Comparison of ENCODE assay signal across 12 cellular contexts in genomic region chr7:24406053-24406561, GRCh38.
DNase-seq lines count a peak whose midpoint lies in the region; ATAC-seq, FAIRE-seq and TF ChIP-seq lines count a peak whose summit lies in the region.
"Had no signal": no experiment of that assay in that cellular context is flagged by ENCODE, and none has a peak within 500 bp of the region (broad histone marks: within the 10 kb centered on the region; RNA-seq: fewer than 3 reads in every experiment).

No MANE protein-coding gene starts in this region.

- no peaks in the 10 kb centered on the region for H4K20me1 ChIP-seq in mammary epithelial cell (ENCODE audit: insufficient read depth, low read length)

- TF ChIP-seq POLR2A in stomach (IDR thresholded peaks at IDR 0.05) (no peak), tibial nerve (IDR thresholded peaks at IDR 0.05) (no peak)

- TF ChIP-seq CTCF in CD4-positive, alpha-beta T cell (IDR thresholded peaks at IDR 0.05), result no peak
- TF ChIP-seq CTCF in mammary epithelial cell (conservative IDR thresholded peaks at IDR 0.05 in 1 of 2, IDR thresholded peaks at IDR 0.05 in 1 of 2; ENCODE audit: extremely low read depth in 1 of 2, insufficient read depth in 1 of 2, low read depth in 1 of 2, low read length in 2 of 2) (no peak), coronary artery (IDR thresholded peaks at IDR 0.05) (no peak), kidney (IDR thresholded peaks at IDR 0.05; ENCODE audit: borderline replicate concordance, extremely low read depth, insufficient read depth) (no peak), stomach (IDR thresholded peaks at IDR 0.05) (no peak), tibial nerve (IDR thresholded peaks at IDR 0.05) (no peak)

- no peaks in the 10 kb centered on the region for H3K9me3 ChIP-seq in CD4-positive, alpha-beta T cell (ENCODE audit: control insufficient read depth, low read length)
- no peaks in the 10 kb centered on the region for H3K9me3 ChIP-seq in mammary epithelial cell (replicated peaks; ENCODE audit: insufficient read depth, low read length)
- H3K9me3 ChIP-seq in kidney (ENCODE audit: control insufficient read depth in 1 of 2, low read length in 2 of 2), result no peaks in the 10 kb centered on the region
- no peaks in the 10 kb centered on the region for H3K9me3 ChIP-seq in stomach
- no peaks in the 10 kb centered on the region for H3K9me3 ChIP-seq in tibial nerve

- H3K4me3 ChIP-seq in mammary epithelial cell (replicated peaks in 1 of 3; ENCODE audit: insufficient read depth in 1 of 3, low read depth in 2 of 3, low read length in 3 of 3) (no peak overlapping the region), coronary artery (no peak overlapping the region), kidney (ENCODE audit: low read length in 2 of 2) (no peak overlapping the region), stomach (no peak overlapping the region), tibial nerve (no peak overlapping the region)

- no peaks in the 10 kb centered on the region for H3K79me2 ChIP-seq in mammary epithelial cell (ENCODE audit: insufficient read depth, low read length)

- FAIRE-seq in kidney (lab: Jason Lieb, UNC), result no peak
- FAIRE-seq: RCC 7860 had no signal

- CTCF ChIA-PET in CD4-positive, alpha-beta T cell (lab: Charles Lee), result interaction anchor here (1.2 kb wide), 1 partner anchor 12 kb away, joined by 3 read pairs; no protein-coding TSS in a partner anchor
- CTCF ChIA-PET in mammary epithelial cell (lab: Charles Lee; ENCODE audit: low non-redundant PET), result no interaction called here

- H3K4me1 ChIP-seq in mammary epithelial cell (ENCODE audit: insufficient read depth, low read length) (peaks cover 17% of the 10 kb centered on the region), kidney (ENCODE audit: control insufficient read depth in 1 of 2, insufficient read depth in 1 of 2, low read depth in 1 of 2, low read length in 2 of 2) (no peaks in the 10 kb centered on the region), stomach (no peaks in the 10 kb centered on the region), tibial nerve (no peaks in the 10 kb centered on the region)

- in situ Hi-C loops in mammary epithelial cell (cut with MboI; ENCODE audit: low sequenced_read_pairs in 2 of 2), result loop anchor here (10.0 kb wide), 1 partner anchor 259 kb away; no protein-coding TSS in a partner anchor

- H3K27ac ChIP-seq in CD4-positive, alpha-beta T cell (ENCODE audit: low read depth, low read length), result no peak overlapping the region
- H3K27ac ChIP-seq in mammary epithelial cell (ENCODE audit: insufficient read depth, low read depth, low read length) (no peak overlapping the region), coronary artery (no peak overlapping the region), kidney (ENCODE audit: low read depth in 2 of 2, low read length in 2 of 2) (no peak overlapping the region), stomach (no peak overlapping the region), tibial nerve (no peak overlapping the region)

- no peak overlapping the region for H3K4me3 Mint-ChIP-seq in CD4-positive, alpha-beta T cell

- WGBS in mammary epithelial cell (ENCODE audit: low coverage, missing lambda C conversion rate), result 33% methylated on average over 3 of the region's 3 CpGs
- WGBS in stomach, 5 donors, result 66 to 80% (median 74%) methylated on average over 3 of the region's 3 CpGs
- WGBS in tibial nerve, 2 donors, result 59 to 63% methylated on average over 3 of the region's 3 CpGs

- no peaks in the 10 kb centered on the region for H3K9me3 Mint-ChIP-seq in CD4-positive, alpha-beta T cell

- no peak overlapping the region for H3K27ac Mint-ChIP-seq in CD4-positive, alpha-beta T cell

- TF ChIP-seq EP300 in stomach (IDR thresholded peaks at IDR 0.05) (no peak), tibial nerve (IDR thresholded peaks at IDR 0.05) (no peak)

- peaks cover 4% of the 10 kb centered on the region for H3K27me3 Mint-ChIP-seq in CD4-positive, alpha-beta T cell

- POLR2A ChIA-PET in CD4-positive, alpha-beta T cell (lab: Charles Lee), result no interaction called here

- peaks cover 13% of the 10 kb centered on the region for H3K4me1 Mint-ChIP-seq in CD4-positive, alpha-beta T cell (ENCODE audit: low read depth)

- H3K9ac ChIP-seq in mammary epithelial cell (ENCODE audit: insufficient read depth, low read length) (no peak overlapping the region), kidney (ENCODE audit: low read length in 2 of 2) (no peak overlapping the region)

- dilution Hi-C loops in mammary epithelial cell (cut with HindIII; ENCODE audit: low sequenced_read_pairs), result no loop called here

- ATAC-seq in CD4-positive, alpha-beta T cell (ENCODE audit: poor library complexity), result peak; percentile 14
- ATAC-seq in GM18909 (IDR thresholded peaks at IDR 0.05; ENCODE audit: poor library complexity, unreplicated experiment) (peak; percentile 79), HG03097 (IDR thresholded peaks at IDR 0.05; ENCODE audit: low FRiP score, unreplicated experiment) (peak; percentile 64)

- H3K36me3 ChIP-seq in mammary epithelial cell (ENCODE audit: insufficient read depth, low read length) (no peaks in the 10 kb centered on the region), kidney (ENCODE audit: control insufficient read depth in 1 of 2, insufficient read depth in 2 of 2, low read length in 2 of 2) (no peaks in the 10 kb centered on the region), stomach (no peaks in the 10 kb centered on the region), tibial nerve (no peaks in the 10 kb centered on the region)

- intact Hi-C loops in CD4-positive, alpha-beta T cell (cut with DNase I, micrococcal nuclease), result no loop called here
- intact Hi-C loops in mammary epithelial cell (cut with micrococcal nuclease) (loop anchor here (5.0 kb wide), 1 partner anchor 166 kb away; the partner anchor contains the start of gene PALS2), kidney (cut with DNase I) (no loop called here), stomach (cut with DNase I; ENCODE audit: low total_unique reads) (loop anchor here (10.0 kb wide), 1 partner anchor 259 kb away; no protein-coding TSS in a partner anchor)

- no peaks in the 10 kb centered on the region for H3K27me3 ChIP-seq in CD4-positive, alpha-beta T cell (ENCODE audit: control insufficient read depth, insufficient read depth, low read length)
- H3K27me3 ChIP-seq in mammary epithelial cell (ENCODE audit: insufficient read depth, low read length) (no peaks in the 10 kb centered on the region), stomach (no peaks in the 10 kb centered on the region), tibial nerve (no peaks in the 10 kb centered on the region)

- DNase-seq in CD4-positive, alpha-beta T cell, result no peak
- DNase-seq in mammary epithelial cell, result peak; percentile 83
- DNase-seq in coronary artery (ENCODE audit: low spot score), result no peak
- no peak for DNase-seq in kidney
- DNase-seq in stomach, result no peak
- no peak for DNase-seq in tibial nerve (ENCODE audit: low spot score in 2 of 2)
- DNase-seq: activated CD4-positive, alpha-beta T cell treated with anti-CD3 and anti-CD28 coated beads, Interleukin-2, amount 50 U/mL, for 4 hours; NCI-H1092 treated with DMSO at 0.1 percent for 48 hours; posterior cingulate gyrus had no signal

- peak overlapping the region; percentile 77 for H2AFZ ChIP-seq in mammary epithelial cell (ENCODE audit: low read depth, low read length)

- H3K36me3 Mint-ChIP-seq in CD4-positive, alpha-beta T cell (ENCODE audit: low read depth), result no peaks in the 10 kb centered on the region

- peak overlapping the region; percentile 26 for H3K4me2 ChIP-seq in mammary epithelial cell (ENCODE audit: insufficient read depth, low read depth, low read length)

- BruUV-seq in mammary epithelial cell (replicated peaks; lab: Mats Ljungman, UMichigan), result no TSS peak

Comparison
In these comparisons a context has a peak if more than half of its experiments do, and no peak if none do; other contexts are left out.
1. ATAC-seq: peak in every context shown above with its lines; median percentile 79 in GM18909; 64 in HG03097; 14 in CD4-positive, alpha-beta T cell.
2. intact Hi-C loops: an anchor here in mammary epithelial cell (5.0 kb wide) and stomach (10.0 kb wide); none called in CD4-positive, alpha-beta T cell and kidney.